8 cellular contexts compared by ENCODE assay signal in the genomic region with DNA sequence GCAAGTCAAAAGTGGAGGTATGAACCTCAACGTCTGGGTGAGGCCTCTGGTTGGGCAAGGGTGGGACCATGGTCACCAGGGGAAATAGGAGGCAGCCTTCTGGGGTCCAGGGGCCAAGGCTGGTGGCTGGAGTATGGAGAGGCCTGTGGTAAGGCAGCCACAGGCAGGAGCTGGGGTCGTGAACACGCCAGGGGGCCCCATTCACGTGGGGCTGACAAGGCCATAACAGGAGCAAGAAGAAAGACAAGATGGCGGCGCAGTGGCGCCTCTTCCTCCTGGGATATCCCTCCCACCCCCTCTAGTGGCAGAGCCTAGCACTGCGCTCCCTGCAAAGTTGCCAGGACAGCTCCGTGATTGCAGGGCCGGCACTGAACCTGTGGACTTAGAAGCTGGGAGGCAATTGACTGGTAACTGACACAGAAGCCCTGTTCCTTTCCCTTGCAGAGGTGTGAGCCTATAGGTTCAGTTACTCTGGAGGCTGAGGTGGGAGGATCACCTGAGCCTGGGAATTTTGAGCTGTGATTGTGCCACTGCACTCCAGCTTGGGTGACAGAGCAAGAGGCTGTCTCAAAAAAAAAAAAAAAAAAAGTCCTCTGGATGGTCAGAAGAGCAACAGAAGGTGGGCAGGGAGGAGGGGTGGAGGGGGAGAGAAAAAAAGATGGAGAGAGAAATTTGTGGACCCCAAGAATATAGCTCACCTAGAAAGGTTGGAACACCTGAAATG. TPM values are rescaled to one million over a fixed set of nuclear protein-coding genes. Genes with fewer than 3 reads are reported as not detected.
DNase-seq lines count a peak whose midpoint lies in the region; ATAC-seq, FAIRE-seq and TF ChIP-seq lines count a peak whose summit lies in the region.

No MANE protein-coding gene starts in this region.

- H3K36me3 ChIP-seq in bronchial epithelial cell (ENCODE audit: control insufficient read depth, insufficient read depth, low read length) (no peaks in the 10 kb centered on the region), kidney epithelial cell (ENCODE audit: control insufficient read depth, insufficient read depth, low read length) (no peaks in the 10 kb centered on the region)

- H3K4me3 ChIP-seq in bronchial epithelial cell (ENCODE audit: low read depth, low read length) (no peak overlapping the region), kidney epithelial cell (ENCODE audit: low read depth, low read length) (no peak overlapping the region)

- no peak for FAIRE-seq in bronchial epithelial cell (lab: Jason Lieb, UNC)

- ATAC-seq in GM19397 (IDR thresholded peaks at IDR 0.05; ENCODE audit: unreplicated experiment), result no peak

- DNase-seq in SIG-M5 treated with dmso at 0.1 percent for 504 hours (lab: John Stamatoyannopoulos, UW; ENCODE audit: unreplicated experiment) (peak; percentile 12), SIG-M5 (lab: John Stamatoyannopoulos, UW) (no peak), NCI-H2029 (lab: John Stamatoyannopoulos, UW) (peak; percentile 70), bronchial epithelial cell (ENCODE audit: low read depth) (peak; percentile 57), kidney epithelial cell (ENCODE audit: low read depth) (peak; percentile 21)
- peak; percentile 13 to 61 (median 42) for DNase-seq in activated CD4-positive, CD25-positive, alpha-beta regulatory T cell (lab: John Stamatoyannopoulos, UW)
- peak; percentile 45 for DNase-seq in stimulated activated CD4-positive, alpha-beta T cell treated with anti-CD3 and anti-CD28 coated beads, Interleukin-2, amount 100 ng/mL, for 4 hours (ENCODE audit: low read depth)

- TF ChIP-seq CTCF in bronchial epithelial cell (IDR thresholded peaks at IDR 0.05; ENCODE audit: insufficient read depth, low read length, severe bottlenecking) (peak; percentile 99), kidney epithelial cell (IDR thresholded peaks at IDR 0.05; ENCODE audit: insufficient read depth, low read length, poor library complexity, severe bottlenecking) (peak; percentile 96)

- H3K27me3 ChIP-seq in bronchial epithelial cell (ENCODE audit: control insufficient read depth, insufficient read depth, low read length) (no peaks in the 10 kb centered on the region), kidney epithelial cell (ENCODE audit: control insufficient read depth, insufficient read depth, low read length) (peaks cover 3% of the 10 kb centered on the region)

RNA-seq across cellular contexts. Expression of gene EDDM13, which starts 19.7 kb away (rescaled TPM):
- not detected in 2 replicates for total RNA-seq in bronchial epithelial cell
- not detected in 2 replicates for total RNA-seq in kidney epithelial cell

RNA-seq across cellular contexts. Expression of gene ZSCAN5C, which starts 50.8 kb away (rescaled TPM):
- total RNA-seq in bronchial epithelial cell, result not detected in 2 replicates
- not detected in 2 replicates for total RNA-seq in kidney epithelial cell

RNA-seq across cellular contexts. Expression of gene ZSCAN5B, which starts 55.3 kb away (rescaled TPM):
- total RNA-seq in bronchial epithelial cell (not detected in 2 replicates), kidney epithelial cell (not detected in 2 replicates)
